ENCODE assay signal across 1 cellular context in genomic region chr6:47016236-47016635, GRCh38.
TF ChIP-seq lines count a peak whose summit lies in the region.

No MANE protein-coding gene starts in this region.

TF ChIP-seq in H1, 55 proteins besides CTCF, POLR2A, EP300 and RAD21:
- no peak for TF ChIP-seq SIRT6 (IDR thresholded peaks at IDR 0.05; ENCODE audit: low read length)
- no peak for TF ChIP-seq POU5F1 (IDR thresholded peaks at IDR 0.05; ENCODE audit: low read depth, low read length)
- TF ChIP-seq YY1 (IDR thresholded peaks at IDR 0.05; ENCODE audit: low read depth, low read length), result no peak
- TF ChIP-seq TBP (IDR thresholded peaks at IDR 0.05; ENCODE audit: low read depth, low read length), result no peak
